In the genomic region with DNA sequence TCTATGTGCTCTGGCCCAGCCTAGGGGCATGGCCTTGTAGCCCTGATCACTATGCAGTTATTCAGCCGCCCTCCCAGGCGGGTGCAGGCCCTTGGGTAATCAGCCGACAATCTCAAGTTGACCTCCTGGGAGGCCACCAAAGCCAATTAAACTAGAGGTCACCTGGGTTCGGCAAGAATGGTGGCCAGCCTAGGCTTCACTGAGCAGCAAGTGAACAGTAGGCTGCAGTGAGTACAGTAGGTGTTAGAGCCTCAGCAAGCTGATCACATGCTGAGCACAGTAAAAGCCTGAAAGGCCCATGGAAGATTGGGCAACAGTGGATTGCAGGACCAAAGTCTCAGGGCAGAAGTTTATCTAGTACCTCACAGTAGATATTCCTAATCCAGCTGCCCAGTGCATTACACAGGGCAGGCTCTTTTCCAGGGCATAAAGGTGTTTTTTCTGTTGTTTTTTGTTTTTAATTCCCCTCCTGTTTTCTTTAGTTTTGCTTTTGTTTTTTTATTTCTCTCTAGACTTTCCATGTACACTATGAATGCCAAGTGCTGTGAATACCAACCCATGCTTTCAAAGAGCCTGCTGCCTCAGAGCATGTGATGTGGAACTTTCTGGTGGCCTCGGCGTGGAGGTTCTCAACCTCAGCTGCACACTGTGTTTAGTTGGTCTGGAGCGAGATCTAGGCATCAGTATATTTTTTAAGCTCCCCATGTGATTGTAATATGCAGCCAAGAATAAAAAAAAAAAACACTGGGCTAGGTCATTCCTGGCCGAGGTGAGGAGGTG, we compare ENCODE assay signal across 18 cellular contexts. TPM values are rescaled to one million over a fixed set of nuclear protein-coding genes. Genes with fewer than 3 reads are reported as not detected.
A peak's percentile ranks its signal among the peaks of the same experiment; 100 is the strongest.
DNase-seq lines count a peak whose midpoint lies in the region; ATAC-seq, FAIRE-seq and TF ChIP-seq lines count a peak whose summit lies in the region.
"Had no signal": no experiment of that assay in that cellular context is flagged by ENCODE, and none has a peak within 500 bp of the region (broad histone marks: within the 10 kb centered on the region; RNA-seq: fewer than 3 reads in every experiment).

No MANE protein-coding gene starts in this region.

- H3K9me3 ChIP-seq in Panc1 (ENCODE audit: control insufficient read depth, insufficient read depth, low read depth, low read length) (no peaks in the 10 kb centered on the region), liver (ENCODE audit: control insufficient read depth in 4 of 4, low read length in 3 of 4) (peaks cover 0 to 2% (median 0%) of the 10 kb centered on the region in 4 donors)
- H3K9me3 ChIP-seq: esophagus squamous epithelium, neutrophil had no signal

- H3K27me3 ChIP-seq in Panc1 (ENCODE audit: control insufficient read depth, insufficient read depth, low read length) = no peaks in the 10 kb centered on the region
- H3K27me3 ChIP-seq in liver (ENCODE audit: control insufficient read depth in 4 of 4, insufficient read depth in 4 of 4, low read length in 3 of 4) = no peaks in the 10 kb centered on the region
- H3K27me3 ChIP-seq: esophagus squamous epithelium, neutrophil had no signal

- peak; percentile 56 for ATAC-seq in Panc1
- ATAC-seq: stimulated activated naive B cell treated with anti-CD40 and anti-IgM and Interleukin-4, amounts not matched to agents 10 μg/mL and 1 μg/mL and 100 μg/mL, for 72 hours had no signal

- H3K36me3 ChIP-seq in Panc1 (ENCODE audit: control insufficient read depth, insufficient read depth, low read length) (no peaks in the 10 kb centered on the region), liver (ENCODE audit: control insufficient read depth in 4 of 4, insufficient read depth in 3 of 4, low read depth in 1 of 4, low read length in 3 of 4) (no peaks in the 10 kb centered on the region)
- H3K36me3 ChIP-seq: esophagus squamous epithelium, neutrophil had no signal

- intact Hi-C loops in Panc1 (cut with micrococcal nuclease; ENCODE audit: unreplicated experiment) = no loop called here

- peak; percentile 80 for DNase-seq in ELF-1 (ENCODE audit: low read depth, low spot score)
- no peak for DNase-seq in Panc1 (ENCODE audit: low read depth, low spot score)
- no peak for DNase-seq in epithelial cell of prostate (ENCODE audit: low read depth, low spot score)
- DNase-seq in retina = no peak
- no peak for DNase-seq in RWPE1 (ENCODE audit: low spot score)
- no peak for DNase-seq in frontal cortex (ENCODE audit: low spot score in 2 of 2)
- no peak for DNase-seq in NCI-H510A treated with DMSO at 0.1 percent for 48 hours (lab: John Stamatoyannopoulos, UW)
- DNase-seq: activated CD8-positive, alpha-beta memory T cell treated with anti-CD3 and anti-CD28 coated beads for 24 hours; activated effector memory CD4-positive, alpha-beta T cell treated with Interleukin-2 at 50 U/mL for 16 hours; aorta; esophagus squamous epithelium; mesenchymal stem cell; stimulated activated naive B cell treated with anti-CD40 and anti-IgM and Interleukin-4, amounts not matched to agents 10 μg/mL and 1 μg/mL and 100 μg/mL, for 72 hours had no signal

- TF ChIP-seq CTCF in Panc1 (IDR thresholded peaks at IDR 0.05) (no peak), liver (IDR thresholded peaks at IDR 0.05; ENCODE audit: low read depth, low read length, missing input control) (no peak), RWPE1 (conservative IDR thresholded peaks at IDR 0.05; ENCODE audit: low read depth) (no peak)

- in situ Hi-C loops in Panc1 (cut with HindIII; ENCODE audit: low pct_unique_long_range_greater_than_20kb, low sequenced_read_pairs) = no loop called here

- H3K4me3 ChIP-seq in Panc1 (ENCODE audit: low read depth in 2 of 2, low read length in 2 of 2) (no peak overlapping the region), liver (ENCODE audit: low read depth in 1 of 3, low read length in 3 of 3) (no peak overlapping the region)
- H3K4me3 ChIP-seq: coronary artery, esophagus squamous epithelium, skin epidermis had no signal

- POLR2A ChIA-PET in Panc1 (lab: Charles Lee) (interaction anchor here (0.6 to 0.7 kb wide), 2 partner anchors 39 to 466 kb away, joined by 3 to 4 read pairs; no protein-coding TSS in a partner anchor), RWPE1 (lab: Yijun Ruan, JAX; ENCODE audit: low non-redundant PET) (no interaction called here)

- 57% methylated on average over 8 of the region's 8 CpGs for WGBS in liver

- H3K27ac ChIP-seq in Panc1 (ENCODE audit: low read length) (no peak overlapping the region; the same call in 1 of the 2 replicates), epithelial cell of prostate (peak overlapping the region; percentile 16), liver (ENCODE audit: low read depth in 1 of 2, low read length in 2 of 2) (peak overlapping the region; percentile 78 to 84), RWPE1 (no peak overlapping the region)
- H3K27ac ChIP-seq: coronary artery, neutrophil had no signal

- TF ChIP-seq RAD21 in liver (IDR thresholded peaks at IDR 0.05) = peak; percentile 63 to 73

- no peak for FAIRE-seq in frontal cortex (lab: Jason Lieb, UNC)
- FAIRE-seq: HTR-8/SVneo had no signal

- H3K9ac ChIP-seq in liver (ENCODE audit: low read depth in 1 of 2, low read length in 2 of 2) = peak overlapping the region in 1 of 2 donors; percentile 11

- H3K4me1 ChIP-seq in Panc1 (ENCODE audit: control insufficient read depth, insufficient read depth, low read length) (no peaks in the 10 kb centered on the region), liver (ENCODE audit: control insufficient read depth in 4 of 4, insufficient read depth in 4 of 4, low read length in 3 of 4) (peaks cover 0 to 11% (median 7%) of the 10 kb centered on the region in 4 donors)

- CTCF ChIA-PET in Panc1 (lab: Charles Lee) (no interaction called here), RWPE1 (lab: Yijun Ruan, JAX) (interaction anchor here (0.8 kb wide), 1 partner anchor 356 kb away, joined by 3 read pairs; no protein-coding TSS in a partner anchor)

- no TSS peak for BruUV-seq in Panc1 (replicated peaks; lab: Mats Ljungman, UMichigan)

TF ChIP-seq in liver, 16 proteins besides CTCF, POLR2A, EP300 and RAD21 (continues in another document):
- TF ChIP-seq, protein P1, sequence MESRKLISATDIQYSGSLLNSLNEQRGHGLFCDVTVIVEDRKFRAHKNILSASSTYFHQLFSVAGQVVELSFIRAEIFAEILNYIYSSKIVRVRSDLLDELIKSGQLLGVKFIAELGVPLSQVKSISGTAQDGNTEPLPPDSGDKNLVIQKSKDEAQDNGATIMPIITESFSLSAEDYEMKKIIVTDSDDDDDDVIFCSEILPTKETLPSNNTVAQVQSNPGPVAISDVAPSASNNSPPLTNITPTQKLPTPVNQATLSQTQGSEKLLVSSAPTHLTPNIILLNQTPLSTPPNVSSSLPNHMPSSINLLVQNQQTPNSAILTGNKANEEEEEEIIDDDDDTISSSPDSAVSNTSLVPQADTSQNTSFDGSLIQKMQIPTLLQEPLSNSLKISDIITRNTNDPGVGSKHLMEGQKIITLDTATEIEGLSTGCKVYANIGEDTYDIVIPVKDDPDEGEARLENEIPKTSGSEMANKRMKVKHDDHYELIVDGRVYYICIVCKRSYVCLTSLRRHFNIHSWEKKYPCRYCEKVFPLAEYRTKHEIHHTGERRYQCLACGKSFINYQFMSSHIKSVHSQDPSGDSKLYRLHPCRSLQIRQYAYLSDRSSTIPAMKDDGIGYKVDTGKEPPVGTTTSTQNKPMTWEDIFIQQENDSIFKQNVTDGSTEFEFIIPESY (IDR thresholded peaks at IDR 0.05) = peak; percentile 85
- TF ChIP-seq HNF4A (conservative IDR thresholded peaks at IDR 0.05) = peak; percentile 99 to 100
- no peak for TF ChIP-seq TAF1 (conservative IDR thresholded peaks at IDR 0.05)
- TF ChIP-seq RXRA (IDR thresholded peaks at IDR 0.05) = peak; percentile 97 to 99
- TF ChIP-seq GABPA (IDR thresholded peaks at IDR 0.05 in 1 of 2, conservative IDR thresholded peaks at IDR 0.05 in 1 of 2) = peak in 1 of 2 donors; percentile 52
- TF ChIP-seq EGR1 (IDR thresholded peaks at IDR 0.05; ENCODE audit: low read depth in 2 of 2) = peak in 1 of 2 donors; percentile 68
- TF ChIP-seq, protein P2, sequence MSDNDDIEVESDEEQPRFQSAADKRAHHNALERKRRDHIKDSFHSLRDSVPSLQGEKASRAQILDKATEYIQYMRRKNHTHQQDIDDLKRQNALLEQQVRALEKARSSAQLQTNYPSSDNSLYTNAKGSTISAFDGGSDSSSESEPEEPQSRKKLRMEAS (IDR thresholded peaks at IDR 0.05) = peak; percentile 96
- TF ChIP-seq, protein P3, sequence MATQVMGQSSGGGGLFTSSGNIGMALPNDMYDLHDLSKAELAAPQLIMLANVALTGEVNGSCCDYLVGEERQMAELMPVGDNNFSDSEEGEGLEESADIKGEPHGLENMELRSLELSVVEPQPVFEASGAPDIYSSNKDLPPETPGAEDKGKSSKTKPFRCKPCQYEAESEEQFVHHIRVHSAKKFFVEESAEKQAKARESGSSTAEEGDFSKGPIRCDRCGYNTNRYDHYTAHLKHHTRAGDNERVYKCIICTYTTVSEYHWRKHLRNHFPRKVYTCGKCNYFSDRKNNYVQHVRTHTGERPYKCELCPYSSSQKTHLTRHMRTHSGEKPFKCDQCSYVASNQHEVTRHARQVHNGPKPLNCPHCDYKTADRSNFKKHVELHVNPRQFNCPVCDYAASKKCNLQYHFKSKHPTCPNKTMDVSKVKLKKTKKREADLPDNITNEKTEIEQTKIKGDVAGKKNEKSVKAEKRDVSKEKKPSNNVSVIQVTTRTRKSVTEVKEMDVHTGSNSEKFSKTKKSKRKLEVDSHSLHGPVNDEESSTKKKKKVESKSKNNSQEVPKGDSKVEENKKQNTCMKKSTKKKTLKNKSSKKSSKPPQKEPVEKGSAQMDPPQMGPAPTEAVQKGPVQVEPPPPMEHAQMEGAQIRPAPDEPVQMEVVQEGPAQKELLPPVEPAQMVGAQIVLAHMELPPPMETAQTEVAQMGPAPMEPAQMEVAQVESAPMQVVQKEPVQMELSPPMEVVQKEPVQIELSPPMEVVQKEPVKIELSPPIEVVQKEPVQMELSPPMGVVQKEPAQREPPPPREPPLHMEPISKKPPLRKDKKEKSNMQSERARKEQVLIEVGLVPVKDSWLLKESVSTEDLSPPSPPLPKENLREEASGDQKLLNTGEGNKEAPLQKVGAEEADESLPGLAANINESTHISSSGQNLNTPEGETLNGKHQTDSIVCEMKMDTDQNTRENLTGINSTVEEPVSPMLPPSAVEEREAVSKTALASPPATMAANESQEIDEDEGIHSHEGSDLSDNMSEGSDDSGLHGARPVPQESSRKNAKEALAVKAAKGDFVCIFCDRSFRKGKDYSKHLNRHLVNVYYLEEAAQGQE (IDR thresholded peaks at IDR 0.05) = peak; percentile 90
- peak; percentile 96 for TF ChIP-seq HNF4G (IDR thresholded peaks at IDR 0.05)
- TF ChIP-seq NR2F2 (IDR thresholded peaks at IDR 0.05) = peak; percentile 48
- peak; percentile 50 for TF ChIP-seq FOXA2 (IDR thresholded peaks at IDR 0.05)
- TF ChIP-seq, protein P4, sequence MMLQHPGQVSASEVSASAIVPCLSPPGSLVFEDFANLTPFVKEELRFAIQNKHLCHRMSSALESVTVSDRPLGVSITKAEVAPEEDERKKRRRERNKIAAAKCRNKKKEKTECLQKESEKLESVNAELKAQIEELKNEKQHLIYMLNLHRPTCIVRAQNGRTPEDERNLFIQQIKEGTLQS (IDR thresholded peaks at IDR 0.05) = peak; percentile 72

RNA-seq across cellular contexts. Expression of a gene that starts 55.9 kb away (rescaled TPM):
- total RNA-seq in Panc1 (2021; ENCODE audit: unreplicated experiment) (78.7 TPM), liver (100 to 1,000 TPM in 1 of 2 donors, 10 to 100 TPM in 1; 66.4 to 163 TPM), frontal cortex (102 TPM)
- 33.7 TPM for polyA plus RNA-seq in Panc1 (2012; ENCODE audit: insufficient read length)
- polyA plus RNA-seq in liver = 10 to 100 TPM; 21.0 to 25.1 TPM

Comparison
In these comparisons a context has a peak if more than half of its experiments do, and no peak if none do; other contexts are left out.
1. H3K27ac ChIP-seq: peak in epithelial cell of prostate (single experiment) and liver (2 of 2); none in Panc1 (single experiment) and RWPE1 (single experiment).